Comparison of ENCODE assay signal across 1 cellular context in the genomic region with DNA sequence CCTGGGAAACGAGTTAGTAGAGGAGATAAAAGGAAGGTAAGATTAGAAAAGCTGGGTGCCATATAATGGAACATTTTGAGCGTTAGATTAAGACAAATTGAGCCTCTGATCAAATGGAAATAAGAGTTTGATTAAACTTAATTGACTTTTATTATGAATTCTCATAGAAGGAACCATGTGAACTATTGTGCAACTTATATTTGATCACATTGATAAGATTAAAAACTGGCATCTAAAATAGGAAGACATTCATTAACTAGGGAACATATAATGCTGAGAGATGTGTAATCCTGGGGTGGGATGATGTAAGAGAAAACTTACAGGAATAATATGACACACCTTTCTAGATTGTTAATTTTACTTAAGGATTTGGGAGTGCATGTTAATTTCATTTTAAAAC.
TF ChIP-seq lines count a peak whose summit lies in the region.

No MANE protein-coding gene starts in this region.

TF ChIP-seq in K562, 482 proteins besides CTCF, POLR2A, EP300 and RAD21 (continued from another document):
- TF ChIP-seq, protein P1, sequence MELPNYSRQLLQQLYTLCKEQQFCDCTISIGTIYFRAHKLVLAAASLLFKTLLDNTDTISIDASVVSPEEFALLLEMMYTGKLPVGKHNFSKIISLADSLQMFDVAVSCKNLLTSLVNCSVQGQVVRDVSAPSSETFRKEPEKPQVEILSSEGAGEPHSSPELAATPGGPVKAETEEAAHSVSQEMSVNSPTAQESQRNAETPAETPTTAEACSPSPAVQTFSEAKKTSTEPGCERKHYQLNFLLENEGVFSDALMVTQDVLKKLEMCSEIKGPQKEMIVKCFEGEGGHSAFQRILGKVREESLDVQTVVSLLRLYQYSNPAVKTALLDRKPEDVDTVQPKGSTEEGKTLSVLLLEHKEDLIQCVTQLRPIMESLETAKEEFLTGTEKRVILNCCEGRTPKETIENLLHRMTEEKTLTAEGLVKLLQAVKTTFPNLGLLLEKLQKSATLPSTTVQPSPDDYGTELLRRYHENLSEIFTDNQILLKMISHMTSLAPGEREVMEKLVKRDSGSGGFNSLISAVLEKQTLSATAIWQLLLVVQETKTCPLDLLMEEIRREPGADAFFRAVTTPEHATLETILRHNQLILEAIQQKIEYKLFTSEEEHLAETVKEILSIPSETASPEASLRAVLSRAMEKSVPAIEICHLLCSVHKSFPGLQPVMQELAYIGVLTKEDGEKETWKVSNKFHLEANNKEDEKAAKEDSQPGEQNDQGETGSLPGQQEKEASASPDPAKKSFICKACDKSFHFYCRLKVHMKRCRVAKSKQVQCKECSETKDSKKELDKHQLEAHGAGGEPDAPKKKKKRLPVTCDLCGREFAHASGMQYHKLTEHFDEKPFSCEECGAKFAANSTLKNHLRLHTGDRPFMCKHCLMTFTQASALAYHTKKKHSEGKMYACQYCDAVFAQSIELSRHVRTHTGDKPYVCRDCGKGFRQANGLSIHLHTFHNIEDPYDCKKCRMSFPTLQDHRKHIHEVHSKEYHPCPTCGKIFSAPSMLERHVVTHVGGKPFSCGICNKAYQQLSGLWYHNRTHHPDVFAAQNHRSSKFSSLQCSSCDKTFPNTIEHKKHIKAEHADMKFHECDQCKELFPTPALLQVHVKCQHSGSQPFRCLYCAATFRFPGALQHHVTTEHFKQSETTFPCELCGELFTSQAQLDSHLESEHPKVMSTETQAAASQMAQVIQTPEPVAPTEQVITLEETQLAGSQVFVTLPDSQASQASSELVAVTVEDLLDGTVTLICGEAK (IDR thresholded peaks at IDR 0.05): no peak
- TF ChIP-seq, protein P1 (CRISPR knock-in tag; IDR thresholded peaks at IDR 0.05): no peak
